In genomic region chr2:241638063-241638660, GRCh38 we compare ENCODE assay signal across 8 cellular contexts. TPM values are rescaled to one million over a fixed set of nuclear protein-coding genes. Genes with fewer than 3 reads are reported as not detected.
DNase-seq lines count a peak whose midpoint lies in the region; ATAC-seq and TF ChIP-seq lines count a peak whose summit lies in the region.

No MANE protein-coding gene starts in this region.

- H3K36me3 Mint-ChIP-seq in naive B cell = no peaks in the 10 kb centered on the region

- no peaks in the 10 kb centered on the region for H3K27me3 ChIP-seq in BE2C
- no peaks in the 10 kb centered on the region for H3K27me3 ChIP-seq in HUES6 (ENCODE audit: control insufficient read depth, insufficient read depth, low read length)

- H3K4me1 ChIP-seq in BE2C (no peaks in the 10 kb centered on the region), HUES6 (ENCODE audit: control insufficient read depth, insufficient read depth, low read length) (peaks cover 22% of the 10 kb centered on the region)

- H3K27ac ChIP-seq in HUES6 (ENCODE audit: low read depth, low read length) = no peak overlapping the region

- H3K36me3 ChIP-seq in BE2C = peaks cover 37% of the 10 kb centered on the region
- H3K36me3 ChIP-seq in HUES6 (ENCODE audit: control insufficient read depth, insufficient read depth, low read length) = peaks cover 24% of the 10 kb centered on the region

- peaks cover 29 to 60% (median 56%) of the 10 kb centered on the region in 3 donors for H3K4me1 Mint-ChIP-seq in naive B cell

- no peaks in the 10 kb centered on the region for H3K9me3 ChIP-seq in BE2C
- H3K9me3 ChIP-seq in HUES6 (ENCODE audit: control insufficient read depth, insufficient read depth, low read depth, low read length) = peaks cover 7% of the 10 kb centered on the region; the same call in 1 of the 2 replicates

- H3K27me3 Mint-ChIP-seq in naive B cell = no peaks in the 10 kb centered on the region

- intact Hi-C loops in sciatic nerve (cut with DNase I) = loop anchor here (2.0 kb wide), 1 partner anchor 21 kb away; no protein-coding TSS in a partner anchor

- H3K9ac ChIP-seq in HUES6 (ENCODE audit: low read length) = peak overlapping the region; percentile 95

- peak overlapping the region; percentile 84 to 96 (median 92) for H3K27ac Mint-ChIP-seq in naive B cell

- H3K4me3 Mint-ChIP-seq in naive B cell = peak overlapping the region; percentile 77 to 96 (median 90)

- no peaks in the 10 kb centered on the region for H3K9me3 Mint-ChIP-seq in naive B cell

- TF ChIP-seq CTCF in BE2C (IDR thresholded peaks at IDR 0.05; ENCODE audit: low read depth, low read length) = no peak
- no peak for TF ChIP-seq CTCF in cardiac fibroblast (IDR thresholded peaks at IDR 0.05; ENCODE audit: low read depth, low read length)

- DNase-seq in BE2C (no peak), cardiac fibroblast (ENCODE audit: low read depth in 2 of 2) (peak in 1 of 2 donors; percentile 8), naive B cell (no peak), sciatic nerve (ENCODE audit: low spot score) (no peak), NCI-H128 (lab: John Stamatoyannopoulos, UW; ENCODE audit: unreplicated experiment) (no peak)

- peak overlapping the region; percentile 90 for H3K4me3 ChIP-seq in BE2C (ENCODE audit: low read depth, low read length)
- peak overlapping the region; percentile 96 for H3K4me3 ChIP-seq in HUES6 (ENCODE audit: low read depth, low read length)
- peak overlapping the region; percentile 77 to 87 for H3K4me3 ChIP-seq in cardiac fibroblast (replicated peaks in 1 of 2; ENCODE audit: low read depth in 2 of 2, low read length in 2 of 2)

- no peak for ATAC-seq in naive B cell (ENCODE audit: low read depth in 2 of 2)
- ATAC-seq in sciatic nerve = no peak
- no peak for ATAC-seq in GM21528 (IDR thresholded peaks at IDR 0.05; ENCODE audit: low FRiP score, unreplicated experiment)
- no peak for ATAC-seq in HG03457 (IDR thresholded peaks at IDR 0.05; ENCODE audit: unreplicated experiment)

RNA-seq across cellular contexts. Expression of gene ATG4B, which starts 0.7 kb away (rescaled TPM):
- 287 TPM for polyA plus RNA-seq in BE2C (2012; ENCODE audit: insufficient read depth, insufficient read length, low read depth)
- polyA plus RNA-seq in naive B cell (ENCODE audit: low read depth in 6 of 6) = 10 to 100 TPM; 61.5 to 74.6 (median 64.5) TPM
- total RNA-seq in sciatic nerve = 92.6 TPM

RNA-seq across cellular contexts. Expression of gene THAP4, which starts 1.2 kb away (rescaled TPM):
- 178 TPM for polyA plus RNA-seq in BE2C (2012; ENCODE audit: insufficient read depth, insufficient read length, low read depth)
- 10 to 100 TPM; 23.8 to 48.4 (median 29.9) TPM for polyA plus RNA-seq in naive B cell (ENCODE audit: low read depth in 6 of 6)
- 37.7 TPM for total RNA-seq in sciatic nerve

RNA-seq across cellular contexts. Expression of gene DTYMK, which starts 48.5 kb away (rescaled TPM):
- polyA plus RNA-seq in BE2C (2012; ENCODE audit: insufficient read depth, insufficient read length, low read depth) = 71.9 TPM
- 10 to 100 TPM; 27.6 to 38.3 (median 36.6) TPM for polyA plus RNA-seq in naive B cell (ENCODE audit: low read depth in 6 of 6)
- 15.6 TPM for total RNA-seq in sciatic nerve
